30 cellular contexts compared by ENCODE assay signal in genomic region chr19:31567776-31568175, GRCh38.
"Had no signal": no experiment of that assay in that cellular context is flagged by ENCODE, and none has a peak within 500 bp of the region (broad histone marks: within the 10 kb centered on the region; RNA-seq: fewer than 3 reads in every experiment).

No MANE protein-coding gene starts in this region.

- ATAC-seq: activated CD4-positive, CD25-positive, alpha-beta regulatory T cell treated with anti-CD3 and anti-CD28 coated beads, Interleukin-2, amount 50 U/mL, for 24 hours; activated CD8-positive, alpha-beta T cell treated with anti-CD3 and anti-CD28 coated beads for 36 hours; activated naive CD8-positive, alpha-beta T cell treated with anti-CD3 and anti-CD28 coated beads, Interleukin-2, amount 50 U/mL, for 24 hours; activated T-cell treated with anti-CD3 and anti-CD28 coated beads, Interleukin-2, amount 50 U/mL, for 4 hours; activated T-helper 17 cell treated with anti-CD3 and anti-CD28 coated beads, Interleukin-2, amount 50 U/mL, for 72 hours; effector memory CD8-positive, alpha-beta T cell; gastroesophageal sphincter had no signal

- H3K4me1 ChIP-seq: adrenal gland, breast epithelium, esophagus squamous epithelium, gastroesophageal sphincter had no signal

- H3K4me3 ChIP-seq: adrenal gland, breast epithelium, cardiac muscle cell, esophagus squamous epithelium, gastroesophageal sphincter had no signal

- H3K9me3 ChIP-seq: adrenal gland, breast epithelium had no signal

- H3K27ac ChIP-seq: adrenal gland, breast epithelium, cardiac muscle cell, epithelial cell of prostate, esophagus squamous epithelium, gastroesophageal sphincter had no signal

- DNase-seq: activated B cell treated with CpG ODN at 0.5 μM for 24 hours; activated CD4-positive, alpha-beta T cell treated with anti-CD3 and anti-CD28 coated beads for 48 hours; activated CD4-positive, alpha-beta T cell treated with anti-CD3 and anti-CD28 coated beads, Interleukin-2, amount 50 U/mL, for 1 hour; activated CD4-positive, alpha-beta T cell treated with anti-CD3 and anti-CD28 coated beads, Interleukin-2, amount 50 U/mL, for 48 hours; activated CD8-positive, alpha-beta memory T cell treated with anti-CD3 and anti-CD28 coated beads for 24 hours; activated CD8-positive, alpha-beta T cell treated with anti-CD3 and anti-CD28 coated beads for 36 hours; activated effector memory CD4-positive, alpha-beta T cell treated with Interleukin-2 at 50 U/mL for 16 hours; activated gamma-delta T cell treated with Interleukin-2 at 50 U/mL for 16 hours; activated naive CD4-positive, alpha-beta T cell treated with anti-CD3 and anti-CD28 coated beads, Interleukin-2, amount 50 U/mL, for 16 hours; activated naive CD4-positive, alpha-beta T cell treated with Interleukin-2 at 50 U/mL for 16 hours; activated naive CD8-positive, alpha-beta T cell treated with anti-CD3 and anti-CD28 coated beads, Interleukin-2, amount 50 U/mL, for 24 hours; activated T-cell treated with anti-CD3 and anti-CD28 coated beads, Interleukin-2, amount 50 U/mL, for 4 hours; adrenal gland; amygdala; aorta; cortex of kidney; dermis blood vessel endothelial cell; effector CD4-positive, alpha-beta T cell; effector memory CD8-positive, alpha-beta T cell; esophagus squamous epithelium; foreskin melanocyte; T-helper 2 cell had no signal

- FAIRE-seq: endometrium, endothelial cell of umbilical vein had no signal

- H3K27me3 ChIP-seq: breast epithelium, esophagus squamous epithelium, gastroesophageal sphincter had no signal

- H3K36me3 ChIP-seq: adrenal gland, breast epithelium, cardiac muscle cell, esophagus squamous epithelium, gastroesophageal sphincter had no signal
